In the genomic region with DNA sequence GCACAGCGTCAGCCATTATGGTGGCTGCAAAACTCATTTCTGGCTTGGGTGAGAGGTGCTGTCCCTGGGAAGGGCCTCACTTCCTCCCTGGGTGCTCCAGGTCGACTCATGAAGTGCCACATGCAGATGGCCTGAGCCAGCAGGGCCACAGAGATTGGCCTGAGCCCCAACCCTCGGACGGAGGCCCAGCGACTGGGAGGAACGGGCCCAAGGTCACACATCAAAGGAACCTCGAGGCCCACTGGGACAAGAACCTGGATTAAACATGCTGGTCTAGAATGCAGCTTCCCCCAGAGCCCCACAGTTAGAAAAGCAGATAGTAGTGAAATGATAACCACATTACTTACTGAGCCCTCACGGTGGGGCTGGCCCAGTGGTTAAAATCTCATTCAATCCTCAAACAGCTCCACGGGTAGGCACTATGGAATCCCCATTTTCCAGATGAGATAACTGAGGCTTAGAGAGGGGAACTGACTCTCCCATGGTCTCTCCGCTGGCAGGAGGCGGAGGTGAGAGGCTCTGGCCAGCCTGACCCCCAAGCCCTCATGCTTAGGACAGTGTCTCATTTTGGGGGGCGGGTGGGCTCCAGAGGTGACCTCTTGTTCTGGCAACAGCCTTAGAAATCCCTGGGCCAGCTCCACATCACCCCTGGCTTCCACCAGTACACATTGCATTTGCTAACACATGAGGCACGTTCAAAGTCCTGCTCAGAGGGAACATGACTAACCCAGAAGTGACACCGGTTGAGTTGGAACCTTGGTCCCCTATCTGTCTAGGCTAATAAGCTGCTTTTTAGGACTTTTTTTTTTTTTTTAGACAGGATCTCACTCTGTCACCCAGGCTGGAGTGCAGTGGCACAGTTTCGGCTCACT, we compare ENCODE assay signal across 1 cellular context.
TF ChIP-seq lines count a peak whose summit lies in the region.

No MANE protein-coding gene starts in this region.

TF ChIP-seq in HepG2, 621 proteins besides CTCF, POLR2A, EP300 and RAD21 (continued from another document):
- TF ChIP-seq, protein P1, sequence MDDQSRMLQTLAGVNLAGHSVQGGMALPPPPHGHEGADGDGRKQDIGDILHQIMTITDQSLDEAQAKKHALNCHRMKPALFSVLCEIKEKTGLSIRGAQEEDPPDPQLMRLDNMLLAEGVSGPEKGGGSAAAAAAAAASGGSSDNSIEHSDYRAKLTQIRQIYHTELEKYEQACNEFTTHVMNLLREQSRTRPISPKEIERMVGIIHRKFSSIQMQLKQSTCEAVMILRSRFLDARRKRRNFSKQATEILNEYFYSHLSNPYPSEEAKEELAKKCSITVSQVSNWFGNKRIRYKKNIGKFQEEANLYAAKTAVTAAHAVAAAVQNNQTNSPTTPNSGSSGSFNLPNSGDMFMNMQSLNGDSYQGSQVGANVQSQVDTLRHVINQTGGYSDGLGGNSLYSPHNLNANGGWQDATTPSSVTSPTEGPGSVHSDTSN (CRISPR knock-in tag; IDR thresholded peaks at IDR 0.05; ENCODE audit: borderline replicate concordance), result no peak
- no peak for TF ChIP-seq SOX6 (IDR thresholded peaks at IDR 0.05)
- peak; percentile 14 for TF ChIP-seq SOX6 (CRISPR knock-in tag; IDR thresholded peaks at IDR 0.05)
- TF ChIP-seq BCLAF1 (IDR thresholded peaks at IDR 0.05), result no peak
- peak; percentile 73 for TF ChIP-seq SKI (IDR thresholded peaks at IDR 0.05; ENCODE audit: partially characterized antibody)
- TF ChIP-seq ZNF792 (CRISPR knock-in tag; IDR thresholded peaks at IDR 0.05), result peak; percentile 17; the same call in 1 of the 2 replicates
- TF ChIP-seq, protein P2, sequence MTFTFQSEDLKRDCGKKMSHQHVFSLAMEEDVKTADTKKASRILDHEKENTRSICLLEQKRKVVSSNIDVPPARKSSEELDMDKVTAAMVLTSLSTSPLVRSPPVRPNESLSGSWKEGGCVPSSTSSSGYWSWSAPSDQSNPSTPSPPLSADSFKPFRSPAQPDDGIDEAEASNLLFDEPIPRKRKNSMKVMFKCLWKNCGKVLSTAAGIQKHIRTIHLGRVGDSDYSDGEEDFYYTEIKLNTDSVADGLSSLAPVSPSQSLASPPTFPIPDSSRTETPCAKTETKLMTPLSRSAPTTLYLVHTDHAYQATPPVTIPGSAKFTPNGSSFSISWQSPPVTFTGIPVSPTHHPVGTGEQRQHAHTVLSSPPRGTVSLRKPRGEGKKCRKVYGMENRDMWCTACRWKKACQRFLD (CRISPR knock-in tag; IDR thresholded peaks at IDR 0.05; ENCODE audit: borderline replicate concordance), result peak; percentile 93; the same call in 1 of the 2 replicates
- peak; percentile 10; the same call in 1 of the 2 replicates for TF ChIP-seq PITX1 (CRISPR knock-in tag; IDR thresholded peaks at IDR 0.05)
- peak; percentile 40; the same call in 1 of the 2 replicates for TF ChIP-seq NR2F6 (IDR thresholded peaks at IDR 0.05)
- TF ChIP-seq NR2F6 (CRISPR knock-in tag; IDR thresholded peaks at IDR 0.05), result peak; percentile 80
- TF ChIP-seq ZNF569 (CRISPR knock-in tag; IDR thresholded peaks at IDR 0.05; ENCODE audit: borderline replicate concordance), result no peak
- peak; percentile 59; the same call in 1 of the 2 replicates for TF ChIP-seq ZNF331 (CRISPR knock-in tag; IDR thresholded peaks at IDR 0.05)
- TF ChIP-seq MEF2D (CRISPR knock-in tag; IDR thresholded peaks at IDR 0.05), result peak; percentile 72; the same call in 1 of the 2 replicates
- TF ChIP-seq IKZF5 (CRISPR knock-in tag; IDR thresholded peaks at IDR 0.05), result peak; percentile 66
- TF ChIP-seq ZNF510 (CRISPR knock-in tag; IDR thresholded peaks at IDR 0.05; ENCODE audit: low read depth), result 0 out of 2 replicates have a peak, but pooled peaks have one; percentile 31
- TF ChIP-seq KDM2A (CRISPR knock-in tag; IDR thresholded peaks at IDR 0.05; ENCODE audit: borderline replicate concordance, low read depth), result peak; percentile 68
- TF ChIP-seq ZNF275 (CRISPR knock-in tag; IDR thresholded peaks at IDR 0.05; ENCODE audit: borderline replicate concordance), result no peak
- peak; percentile 22; the same call in 1 of the 2 replicates for TF ChIP-seq IRF9 (CRISPR knock-in tag; IDR thresholded peaks at IDR 0.05; ENCODE audit: borderline replicate concordance)
- TF ChIP-seq, protein P3, sequence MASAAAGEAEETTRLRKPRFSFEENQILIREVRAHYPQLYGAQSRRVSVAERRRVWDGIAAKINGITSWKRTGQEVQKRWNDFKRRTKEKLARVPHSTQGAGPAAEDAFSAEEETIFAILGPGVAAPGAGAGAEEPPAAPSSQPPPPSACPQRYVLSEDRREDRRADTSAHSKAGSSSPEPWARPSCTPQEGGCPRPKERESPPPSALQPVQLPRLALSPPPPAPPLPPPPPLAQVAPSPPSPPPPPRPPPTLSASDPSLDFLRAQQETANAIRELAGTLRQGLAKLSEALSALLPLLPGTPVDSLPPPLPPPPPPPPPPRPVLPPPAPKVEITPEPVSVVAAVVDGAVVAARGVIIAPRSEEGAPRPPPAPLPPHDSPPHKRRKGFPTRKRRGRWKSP (CRISPR knock-in tag; IDR thresholded peaks at IDR 0.05), result 0 out of 2 replicates have a peak, but pooled peaks have one; percentile 25
- TF ChIP-seq SALL2 (CRISPR knock-in tag; IDR thresholded peaks at IDR 0.05), result peak; percentile 53; the same call in 1 of the 2 replicates
- TF ChIP-seq ZNF788 (CRISPR knock-in tag; IDR thresholded peaks at IDR 0.05; ENCODE audit: borderline replicate concordance), result peak; percentile 71
- peak; percentile 70; the same call in 1 of the 2 replicates for TF ChIP-seq ZFP90 (CRISPR knock-in tag; IDR thresholded peaks at IDR 0.05; ENCODE audit: borderline replicate concordance)
- TF ChIP-seq BCL6 (CRISPR knock-in tag; IDR thresholded peaks at IDR 0.05), result peak; percentile 83
- 0 out of 2 replicates have a peak, but pooled peaks have one; percentile 49 for TF ChIP-seq ZNF143 (CRISPR knock-in tag; IDR thresholded peaks at IDR 0.05)
- peak; percentile 41; the same call in 1 of the 2 replicates for TF ChIP-seq SSRP1 (CRISPR knock-in tag; IDR thresholded peaks at IDR 0.05)
- TF ChIP-seq, protein P4, sequence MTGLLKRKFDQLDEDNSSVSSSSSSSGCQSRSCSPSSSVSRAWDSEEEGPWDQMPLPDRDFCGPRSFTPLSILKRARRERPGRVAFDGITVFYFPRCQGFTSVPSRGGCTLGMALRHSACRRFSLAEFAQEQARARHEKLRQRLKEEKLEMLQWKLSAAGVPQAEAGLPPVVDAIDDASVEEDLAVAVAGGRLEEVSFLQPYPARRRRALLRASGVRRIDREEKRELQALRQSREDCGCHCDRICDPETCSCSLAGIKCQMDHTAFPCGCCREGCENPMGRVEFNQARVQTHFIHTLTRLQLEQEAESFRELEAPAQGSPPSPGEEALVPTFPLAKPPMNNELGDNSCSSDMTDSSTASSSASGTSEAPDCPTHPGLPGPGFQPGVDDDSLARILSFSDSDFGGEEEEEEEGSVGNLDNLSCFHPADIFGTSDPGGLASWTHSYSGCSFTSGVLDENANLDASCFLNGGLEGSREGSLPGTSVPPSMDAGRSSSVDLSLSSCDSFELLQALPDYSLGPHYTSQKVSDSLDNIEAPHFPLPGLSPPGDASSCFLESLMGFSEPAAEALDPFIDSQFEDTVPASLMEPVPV (CRISPR knock-in tag; IDR thresholded peaks at IDR 0.05), result no peak
- TF ChIP-seq HOXA3 (CRISPR knock-in tag; IDR thresholded peaks at IDR 0.05), result peak; percentile 54
- peak; percentile 91; the same call in 1 of the 2 replicates for TF ChIP-seq GTF3A (CRISPR knock-in tag; conservative IDR thresholded peaks at IDR 0.05)
